In the genomic region with DNA sequence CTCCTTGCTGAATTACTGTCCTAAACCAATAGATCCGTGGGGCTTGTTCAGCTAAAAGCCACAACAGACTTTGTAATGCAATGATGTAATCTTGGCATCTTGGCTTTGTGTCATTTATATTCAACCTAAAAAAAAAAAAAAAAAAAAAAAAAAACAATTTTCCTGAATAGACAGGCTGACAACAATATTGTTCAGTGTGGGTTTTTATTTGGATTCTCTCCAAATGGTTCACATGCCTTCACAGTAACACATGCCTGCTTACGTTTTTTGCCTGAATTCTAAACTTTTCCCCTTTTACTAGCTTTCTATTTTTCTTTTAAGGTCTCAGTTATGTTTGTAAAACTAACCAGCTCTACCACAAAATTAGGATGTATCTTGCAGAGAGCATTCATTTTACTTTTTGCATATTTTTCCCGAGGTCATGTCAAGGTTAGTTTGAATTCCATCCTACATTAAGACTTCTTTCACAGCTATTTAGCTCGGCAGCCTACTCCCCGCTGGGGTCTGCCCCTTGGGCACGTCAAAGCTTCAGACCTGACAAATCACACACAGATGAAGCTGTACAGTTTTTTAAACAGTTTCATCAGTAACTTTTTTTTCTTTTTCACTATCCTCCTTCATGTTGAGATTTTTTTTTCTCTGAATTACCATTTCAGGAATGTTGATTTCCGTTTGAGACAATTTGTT, we compare ENCODE assay signal across 11 cellular contexts.
DNase-seq lines count a peak whose midpoint lies in the region; ATAC-seq and TF ChIP-seq lines count a peak whose summit lies in the region.
"Had no signal": no experiment of that assay in that cellular context is flagged by ENCODE, and none has a peak within 500 bp of the region (broad histone marks: within the 10 kb centered on the region; RNA-seq: fewer than 3 reads in every experiment).

No MANE protein-coding gene starts in this region.

- ATAC-seq in gastroesophageal sphincter (no peak), HG02973 (IDR thresholded peaks at IDR 0.05; ENCODE audit: unreplicated experiment) (no peak)
- ATAC-seq: lower lobe of right lung had no signal

- peak overlapping the region; percentile 86 for H3K4me2 ChIP-seq in GM23248 (ENCODE audit: unreplicated experiment)

- TF ChIP-seq CTCF in gastroesophageal sphincter (IDR thresholded peaks at IDR 0.05) (no peak), GM10266 (IDR thresholded peaks at IDR 0.05; ENCODE audit: control insufficient read depth, insufficient read depth, low read depth, missing control alignments) (no peak)

- H3K27ac ChIP-seq in GM23248 = peak overlapping the region; percentile 59
- peak overlapping the region in 3 of 4 donors; percentile 39 to 67 (median 59) for H3K27ac ChIP-seq in gastroesophageal sphincter
- H3K27ac ChIP-seq: lower lobe of right lung had no signal

- H3K9me3 ChIP-seq in GM23248 (ENCODE audit: low read depth) (no peaks in the 10 kb centered on the region), adipocyte (ENCODE audit: control insufficient read depth, low read length) (no peaks in the 10 kb centered on the region), gastroesophageal sphincter (no peaks in the 10 kb centered on the region)
- H3K9me3 ChIP-seq: lower lobe of right lung had no signal

- H3K36me3 ChIP-seq in GM23248 (ENCODE audit: low read depth) (no peaks in the 10 kb centered on the region), adipocyte (ENCODE audit: control insufficient read depth, insufficient read depth, low read length, severe bottlenecking) (no peaks in the 10 kb centered on the region), gastroesophageal sphincter (no peaks in the 10 kb centered on the region)
- H3K36me3 ChIP-seq: lower lobe of right lung had no signal

- H3K27me3 ChIP-seq in GM23248 (replicated peaks; ENCODE audit: insufficient read depth) = no peaks in the 10 kb centered on the region
- no peaks in the 10 kb centered on the region for H3K27me3 ChIP-seq in adipocyte (replicated peaks; ENCODE audit: control insufficient read depth, insufficient read depth, low read length)
- no peaks in the 10 kb centered on the region for H3K27me3 ChIP-seq in gastroesophageal sphincter

- in situ Hi-C loops in GM23248 (cut with MboI) = loop anchor here (25.0 kb wide), 1 partner anchor 1062 kb away; no protein-coding TSS in a partner anchor

- no peaks in the 10 kb centered on the region for H3K9me2 ChIP-seq in GM23248 (ENCODE audit: insufficient read depth)

- WGBS in GM23248 (ENCODE audit: low coverage in 1 of 2, low lambda C conversion rate in 2 of 2, missing lambda C conversion rate in 2 of 2), 2 experiments = 3 to 4% methylated on average over 7 of the region's 7 CpGs
- 12 to 17% methylated on average over 7 of the region's 7 CpGs for WGBS in gastroesophageal sphincter (ENCODE audit: low coverage in 1 of 2), 2 donors

- H3K4me1 ChIP-seq in GM23248 (ENCODE audit: insufficient read depth) = peaks cover 31% of the 10 kb centered on the region
- H3K4me1 ChIP-seq in adipocyte (ENCODE audit: control insufficient read depth, insufficient read depth, low read length) = peaks cover 12% of the 10 kb centered on the region
- H3K4me1 ChIP-seq in gastroesophageal sphincter = peaks cover 2 to 32% (median 4%) of the 10 kb centered on the region in 3 donors
- H3K4me1 ChIP-seq: lower lobe of right lung had no signal

- H3K79me2 ChIP-seq in GM23248 (ENCODE audit: insufficient read depth) = no peaks in the 10 kb centered on the region

- DNase-seq in GM23248 = peak; percentile 81
- peak; percentile 81 for DNase-seq in adipocyte (ENCODE audit: low read depth)
- peak; percentile 67 for DNase-seq in skeletal muscle cell (ENCODE audit: low read depth)
- DNase-seq in NCI-H1092 treated with DMSO at 0.1 percent for 48 hours (lab: John Stamatoyannopoulos, UW) = no peak
- no peak for DNase-seq in activated naive CD4-positive, alpha-beta T cell treated with anti-CD3 and anti-CD28 coated beads, Interleukin-2, amount 50 U/mL, for 16 hours
- no peak for DNase-seq in GM10266 (ENCODE audit: extremely low spot score)
- DNase-seq: activated naive CD8-positive, alpha-beta T cell treated with anti-CD3 and anti-CD28 coated beads, Interleukin-2, amount 10 ng/mL, durations not matched to agents 7 days and 5 days; lower lobe of right lung; NCI-H1417 had no signal

- peaks cover 13% of the 10 kb centered on the region; the same call in 1 of the 2 replicates for H3F3A ChIP-seq in GM23248 (ENCODE audit: insufficient read depth)

- H2AFZ ChIP-seq in GM23248 = peak overlapping the region; percentile 78

- H3K4me3 ChIP-seq in GM23248 (peak overlapping the region; percentile 69), adipocyte (ENCODE audit: low read length) (peak overlapping the region; percentile 82), gastroesophageal sphincter (peak overlapping the region; percentile 32 to 39), skeletal muscle cell (ENCODE audit: low read depth, low read length) (peak overlapping the region; percentile 30)
- H3K4me3 ChIP-seq: lower lobe of right lung had no signal

- no peak for TF ChIP-seq EP300 in gastroesophageal sphincter (IDR thresholded peaks at IDR 0.05)

- TF ChIP-seq POLR2A in gastroesophageal sphincter (IDR thresholded peaks at IDR 0.05) = no peak

- H3K9ac ChIP-seq in GM23248 = peak overlapping the region; percentile 59
- H3K9ac ChIP-seq in adipocyte (ENCODE audit: low read length) = peak overlapping the region; percentile 58

- no peaks in the 10 kb centered on the region for H4K20me1 ChIP-seq in GM23248 (ENCODE audit: insufficient read depth)

Comparison
In these comparisons a context has a peak if more than half of its experiments do, and no peak if none do; other contexts are left out.
1. DNase-seq: peak in GM23248 (single experiment), adipocyte (single experiment) and skeletal muscle cell (single experiment); none in NCI-H1092 treated with DMSO at 0.1 percent for 48 hours (single experiment), activated naive CD4-positive, alpha-beta T cell treated with anti-CD3 and anti-CD28 coated beads, Interleukin-2, amount 50 U/mL, for 16 hours (single experiment) and GM10266 (single experiment).
2. H3K4me3 ChIP-seq: peak in every context shown above with its lines; median percentile 82 in adipocyte; 69 in GM23248; 36 in gastroesophageal sphincter; 30 in skeletal muscle cell.